In the genomic region with DNA sequence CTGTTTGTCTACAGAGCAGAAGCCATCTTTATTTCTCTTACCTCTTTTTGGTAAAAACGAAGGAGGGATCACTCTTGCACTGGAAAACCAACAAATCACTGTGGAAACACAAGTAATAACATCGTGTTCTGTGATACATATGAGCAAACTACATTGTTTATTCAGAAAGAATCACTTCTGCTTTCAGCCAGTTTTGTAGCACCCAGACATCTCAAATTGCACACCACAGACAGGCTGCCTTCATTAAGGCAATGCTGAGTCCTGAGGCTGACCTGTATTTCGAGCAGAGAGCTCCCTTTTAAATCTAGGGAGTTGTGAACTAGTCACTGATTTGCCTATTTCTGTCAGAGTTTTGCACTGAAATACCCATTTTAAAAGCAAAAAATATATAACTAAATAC, we compare ENCODE assay signal across 25 cellular contexts.
"Had no signal": no experiment of that assay in that cellular context is flagged by ENCODE, and none has a peak within 500 bp of the region (broad histone marks: within the 10 kb centered on the region; RNA-seq: fewer than 3 reads in every experiment).

No MANE protein-coding gene starts in this region.

- H3K27ac ChIP-seq: heart left ventricle, ovary, skin epidermis, testis, transverse colon had no signal

- FAIRE-seq: bronchial epithelial cell had no signal

- H3K4me1 ChIP-seq: heart left ventricle, testis, transverse colon had no signal

- H3K36me3 ChIP-seq: heart left ventricle, ovary, transverse colon had no signal

- H3K27me3 ChIP-seq: heart left ventricle, ovary, testis, transverse colon had no signal

- H3K4me3 ChIP-seq: heart left ventricle, ovary, skin epidermis, testis, transverse colon had no signal

- ATAC-seq: activated CD4-positive, alpha-beta T cell treated with anti-CD3 and anti-CD28 coated beads for 36 hours; activated CD8-positive, alpha-beta memory T cell treated with anti-CD3 and anti-CD28 coated beads, Interleukin-2, amount 10 ng/mL, durations not matched to agents 7 days and 5 days; activated CD8-positive, alpha-beta T cell treated with anti-CD3 and anti-CD28 coated beads, Interleukin-2, amount 10 ng/mL, durations not matched to agents 7 days and 5 days; activated T-cell treated with anti-CD3 and anti-CD28 coated beads, Interleukin-2, amount 50 U/mL, for 72 hours; esophagus mucosa; heart left ventricle; sciatic nerve; stimulated activated naive CD8-positive, alpha-beta T cell treated with anti-CD3 and anti-CD28 coated beads, Interleukin-15, Interleukin-2, amounts not matched to agents 100 U/mL and 50 U/mL, for 24 hours had no signal

- H3K9me3 ChIP-seq: heart left ventricle, ovary, testis, transverse colon had no signal

- DNase-seq: activated CD4-positive, alpha-beta T cell treated with anti-CD3 and anti-CD28 coated beads for 36 hours; activated CD4-positive, CD25-positive, alpha-beta regulatory T cell; activated CD8-positive, alpha-beta memory T cell treated with anti-CD3 and anti-CD28 coated beads, Interleukin-2, amount 10 ng/mL, durations not matched to agents 7 days and 5 days; activated CD8-positive, alpha-beta T cell treated with anti-CD3 and anti-CD28 coated beads, Interleukin-2, amount 10 ng/mL, durations not matched to agents 7 days and 5 days; activated effector memory CD4-positive, alpha-beta T cell treated with Interleukin-2 at 50 U/mL for 16 hours; activated naive CD4-positive, alpha-beta T cell treated with Interleukin-2 at 50 U/mL for 16 hours; activated T-cell treated with anti-CD3 and anti-CD28 coated beads, Interleukin-2, amount 50 U/mL, for 72 hours; anterior cingulate cortex; endodermal cell; foreskin fibroblast; heart left ventricle; hypothalamus; naive B cell; nephron progenitor cell; ovary; retina; stimulated activated CD4-positive, alpha-beta T cell treated with anti-CD3 and anti-CD28 coated beads, Interleukin-12 subunit alpha, Interleukin-12 subunit beta, amount 100 ng/mL, for 4 hours; stimulated activated CD4-positive, alpha-beta T cell treated with anti-CD3 and anti-CD28 coated beads, Interleukin-4, amount 100 ng/mL, for 1 hour; stimulated activated naive CD8-positive, alpha-beta T cell treated with anti-CD3 and anti-CD28 coated beads, Interleukin-15, Interleukin-2, amounts not matched to agents 100 U/mL and 50 U/mL, for 24 hours; testis; transverse colon had no signal
